In genomic region chr2:216491757-216492635, GRCh38 we compare ENCODE assay signal across 9 cellular contexts. TPM values are rescaled to one million over a fixed set of nuclear protein-coding genes. Genes with fewer than 3 reads are reported as not detected.
A peak's percentile ranks its signal among the peaks of the same experiment; 100 is the strongest.
DNase-seq lines count a peak whose midpoint lies in the region; ATAC-seq, FAIRE-seq and TF ChIP-seq lines count a peak whose summit lies in the region.
"Had no signal": no experiment of that assay in that cellular context is flagged by ENCODE, and none has a peak within 500 bp of the region (broad histone marks: within the 10 kb centered on the region; RNA-seq: fewer than 3 reads in every experiment).

No MANE protein-coding gene starts in this region.

- ATAC-seq in GM19463 (IDR thresholded peaks at IDR 0.05; ENCODE audit: unreplicated experiment) (peak; percentile 72), HG03342 (IDR thresholded peaks at IDR 0.05; ENCODE audit: unreplicated experiment) (peak; percentile 79), gastrocnemius medialis (no peak)

- peak overlapping the region; percentile 56 for H3K4me2 ChIP-seq in astrocyte (ENCODE audit: low read length)

- H3K4me1 Mint-ChIP-seq in astrocyte (ENCODE audit: low read depth, unreplicated experiment): peaks cover 50% of the 10 kb centered on the region
- no peaks in the 10 kb centered on the region for H3K4me1 Mint-ChIP-seq in activated CD4-positive, alpha-beta memory T cell treated with anti-CD3 and anti-CD28 coated beads for 36 hours (ENCODE audit: low read depth)

- no peak for TF ChIP-seq POLR2A in gastrocnemius medialis (IDR thresholded peaks at IDR 0.05)

- H3K36me3 ChIP-seq in astrocyte (ENCODE audit: insufficient read depth, low read length): no peaks in the 10 kb centered on the region
- no peaks in the 10 kb centered on the region for H3K36me3 ChIP-seq in gastrocnemius medialis

- no peaks in the 10 kb centered on the region for H3K36me3 Mint-ChIP-seq in astrocyte (ENCODE audit: low read depth, unreplicated experiment)
- no peaks in the 10 kb centered on the region for H3K36me3 Mint-ChIP-seq in activated CD4-positive, alpha-beta memory T cell treated with anti-CD3 and anti-CD28 coated beads for 36 hours

- peak overlapping the region; percentile 48 for H3K9ac ChIP-seq in astrocyte (ENCODE audit: low read length)

- no peak overlapping the region for H3K4me3 Mint-ChIP-seq in astrocyte (ENCODE audit: unreplicated experiment)
- no peak overlapping the region for H3K4me3 Mint-ChIP-seq in activated CD4-positive, alpha-beta memory T cell treated with anti-CD3 and anti-CD28 coated beads for 36 hours

- H3K9me3 Mint-ChIP-seq in astrocyte (ENCODE audit: unreplicated experiment): no peaks in the 10 kb centered on the region
- no peaks in the 10 kb centered on the region for H3K9me3 Mint-ChIP-seq in activated CD4-positive, alpha-beta memory T cell treated with anti-CD3 and anti-CD28 coated beads for 36 hours
- H3K9me3 Mint-ChIP-seq: activated T-helper 2 cell treated with anti-CD3 and anti-CD28 coated beads, Interferon-gamma antibody, Interleukin-2, Interleukin-4, amounts not matched to agents 10 μg/mL and 5 μg/mL and 100 μg/mL, durations not matched to agents 14 hours and 24 hours and 36 hours had no signal

- TF ChIP-seq CTCF in astrocyte (IDR thresholded peaks at IDR 0.05; ENCODE audit: insufficient read depth, low read depth, low read length): no peak
- no peak for TF ChIP-seq CTCF in gastrocnemius medialis (IDR thresholded peaks at IDR 0.05 in 4 of 5, conservative IDR thresholded peaks at IDR 0.05 in 1 of 5)

- H3K4me3 ChIP-seq in astrocyte (ENCODE audit: insufficient read depth, low read depth, low read length) (no peak overlapping the region), gastrocnemius medialis (no peak overlapping the region)

- H3K27me3 Mint-ChIP-seq in astrocyte (ENCODE audit: low read depth, unreplicated experiment): no peaks in the 10 kb centered on the region
- H3K27me3 Mint-ChIP-seq in activated CD4-positive, alpha-beta memory T cell treated with anti-CD3 and anti-CD28 coated beads for 36 hours: no peaks in the 10 kb centered on the region

- no peaks in the 10 kb centered on the region for H4K20me1 ChIP-seq in astrocyte (ENCODE audit: insufficient read depth, low read length)

- peaks cover 48% of the 10 kb centered on the region for H3K4me1 ChIP-seq in astrocyte (ENCODE audit: insufficient read depth, low read length)
- H3K4me1 ChIP-seq in gastrocnemius medialis: no peaks in the 10 kb centered on the region

- intact Hi-C loops in gastrocnemius medialis (cut with DNase I; ENCODE audit: low total_unique reads): no loop called here
- intact Hi-C loops in activated CD4-positive, alpha-beta memory T cell treated with anti-CD3 and anti-CD28 coated beads for 36 hours (cut with micrococcal nuclease): no loop called here

- H3K27ac Mint-ChIP-seq in astrocyte (ENCODE audit: unreplicated experiment): peak overlapping the region; percentile 84
- H3K27ac Mint-ChIP-seq in activated CD4-positive, alpha-beta memory T cell treated with anti-CD3 and anti-CD28 coated beads for 36 hours: no peak overlapping the region
- H3K27ac Mint-ChIP-seq: activated T-helper 2 cell treated with anti-CD3 and anti-CD28 coated beads, Interferon-gamma antibody, Interleukin-2, Interleukin-4, amounts not matched to agents 10 μg/mL and 5 μg/mL and 100 μg/mL, durations not matched to agents 14 hours and 24 hours and 36 hours had no signal

- peak overlapping the region; percentile 77 for H3K27ac ChIP-seq in astrocyte (ENCODE audit: low read depth, low read length)
- no peak overlapping the region for H3K27ac ChIP-seq in gastrocnemius medialis

- H3K27me3 ChIP-seq in astrocyte (ENCODE audit: insufficient read depth, low read length): no peaks in the 10 kb centered on the region
- no peaks in the 10 kb centered on the region for H3K27me3 ChIP-seq in gastrocnemius medialis

- peak overlapping the region; percentile 31 for H2AFZ ChIP-seq in astrocyte (ENCODE audit: low read depth, low read length)

- no peaks in the 10 kb centered on the region for H3K9me3 ChIP-seq in astrocyte (ENCODE audit: insufficient read depth, low read depth, low read length)
- no peaks in the 10 kb centered on the region for H3K9me3 ChIP-seq in gastrocnemius medialis

- in situ Hi-C loops in gastrocnemius medialis (cut with MboI; ENCODE audit: low sequenced_read_pairs in 4 of 4): no loop called here

- peak; percentile 95 for DNase-seq in DMS79 treated with DMSO at 0.1 percent for 48 hours (lab: John Stamatoyannopoulos, UW)
- DNase-seq in astrocyte (ENCODE audit: low read depth): peak; percentile 31
- DNase-seq in gastrocnemius medialis: no peak
- no peak for DNase-seq in GDM1 (lab: John Stamatoyannopoulos, UW)
- no peak for DNase-seq in activated CD4-positive, alpha-beta memory T cell treated with anti-CD3 and anti-CD28 coated beads for 36 hours
- no peak for DNase-seq in medulla oblongata (ENCODE audit: extremely low spot score)

- H3K79me2 ChIP-seq in astrocyte (ENCODE audit: insufficient read depth, low read length): no peaks in the 10 kb centered on the region

- CTCF ChIA-PET in activated CD4-positive, alpha-beta memory T cell treated with anti-CD3 and anti-CD28 coated beads for 36 hours (lab: Charles Lee): no interaction called here

- FAIRE-seq in astrocyte (lab: Jason Lieb, UNC): no peak

- POLR2A ChIA-PET in activated CD4-positive, alpha-beta memory T cell treated with anti-CD3 and anti-CD28 coated beads for 36 hours (lab: Charles Lee): interaction anchor here (0.6 kb wide), 1 partner anchor 26 kb away, joined by 3 read pairs; no protein-coding TSS in a partner anchor

RNA-seq across cellular contexts. Expression of gene RPL37A, which starts 6.6 kb away (rescaled TPM):
- total RNA-seq in astrocyte: 2,566 and 2,632 TPM in 2 replicates
- 1,000 to 10,000 TPM; 1,065 to 1,506 (median 1,390) TPM for total RNA-seq in gastrocnemius medialis
- 1,000 to 10,000 TPM; 4,165 to 4,237 TPM for total RNA-seq in activated CD4-positive, alpha-beta memory T cell treated with anti-CD3 and anti-CD28 coated beads for 36 hours

Comparison
In these comparisons a context has a peak if more than half of its experiments do, and no peak if none do; other contexts are left out.
1. DNase-seq: peak in DMS79 treated with DMSO at 0.1 percent for 48 hours (single experiment) and astrocyte (single experiment); none in gastrocnemius medialis (0 of 2), GDM1 (single experiment), activated CD4-positive, alpha-beta memory T cell treated with anti-CD3 and anti-CD28 coated beads for 36 hours (single experiment) and medulla oblongata (single experiment).
2. ATAC-seq: peak in GM19463 (single experiment) and HG03342 (single experiment); none in gastrocnemius medialis (0 of 2).